Comparison of ENCODE assay signal across 29 cellular contexts in genomic region chr11:47398011-47398410, GRCh38. TPM values are rescaled to one million over a fixed set of nuclear protein-coding genes. Genes with fewer than 3 reads are reported as not detected.
DNase-seq lines count a peak whose midpoint lies in the region; ATAC-seq, FAIRE-seq and TF ChIP-seq lines count a peak whose summit lies in the region.
"Had no signal": no experiment of that assay in that cellular context is flagged by ENCODE, and none has a peak within 500 bp of the region (broad histone marks: within the 10 kb centered on the region; RNA-seq: fewer than 3 reads in every experiment).

No MANE protein-coding gene starts in this region.

- H3K4me3 ChIP-seq in CD8-positive, alpha-beta T cell (ENCODE audit: low read depth, low read length) = no peak overlapping the region
- H3K4me3 ChIP-seq in OCI-LY1 (ENCODE audit: low read depth, low read length, poor library complexity, severe bottlenecking) = no peak overlapping the region
- no peak overlapping the region for H3K4me3 ChIP-seq in HepG2 (replicated peaks in 1 of 3; ENCODE audit: insufficient read depth in 1 of 3, low read depth in 2 of 3, low read length in 3 of 3)
- no peak overlapping the region for H3K4me3 ChIP-seq in psoas muscle
- H3K4me3 ChIP-seq: esophagus squamous epithelium, tibial artery had no signal

- no peak for ATAC-seq in CD8-positive, alpha-beta T cell
- ATAC-seq in HepG2 (peak; percentile 21; the same call in 2 of the 3 replicates), psoas muscle (no peak), GM21786 (IDR thresholded peaks at IDR 0.05; ENCODE audit: unreplicated experiment) (no peak)
- ATAC-seq: activated T-cell treated with anti-CD3 and anti-CD28 coated beads, Interleukin-2, amount 50 U/mL, for 4 hours had no signal

- intact Hi-C loops in CD8-positive, alpha-beta T cell (cut with DNase I, micrococcal nuclease) = no loop called here
- intact Hi-C loops in HepG2 (cut with micrococcal nuclease; ENCODE audit: unreplicated experiment) = no loop called here
- intact Hi-C loops in psoas muscle (cut with DNase I) = no loop called here

- no peaks in the 10 kb centered on the region for H3K27me3 ChIP-seq in CD8-positive, alpha-beta T cell (ENCODE audit: insufficient read depth, low read length)
- no peaks in the 10 kb centered on the region for H3K27me3 ChIP-seq in OCI-LY1 (ENCODE audit: insufficient read depth, low read length)
- peaks cover 0 to 12% of the 10 kb centered on the region in 2 experiments; a peak in 1 of 5 replicates for H3K27me3 ChIP-seq in HepG2 (ENCODE audit: control insufficient read depth in 1 of 2, insufficient read depth in 2 of 2, low read length in 2 of 2)
- H3K27me3 ChIP-seq in psoas muscle (ENCODE audit: insufficient read depth in 3 of 3, low read length in 2 of 3) = no peaks in the 10 kb centered on the region
- H3K27me3 ChIP-seq: esophagus squamous epithelium, tibial artery had no signal

- H3K9me2 ChIP-seq in OCI-LY1 (ENCODE audit: low read depth, low read length) = no peaks in the 10 kb centered on the region

- no peak for TF ChIP-seq CTCF in CD8-positive, alpha-beta T cell (IDR thresholded peaks at IDR 0.05)
- TF ChIP-seq CTCF in OCI-LY1 (IDR thresholded peaks at IDR 0.05; ENCODE audit: low read length) (no peak), HepG2 (CRISPR knock-in tag; IDR thresholded peaks at IDR 0.05) (no peak), psoas muscle (IDR thresholded peaks at IDR 0.05) (no peak)

- 0 out of 2 replicates have a peak, but pooled peaks cover 5% of the 10 kb centered on the region for H3F3A ChIP-seq in OCI-LY1 (ENCODE audit: insufficient read depth, low read length)

- no peak overlapping the region for H3K27ac ChIP-seq in CD8-positive, alpha-beta T cell (ENCODE audit: low read depth, low read length)
- H3K27ac ChIP-seq in OCI-LY1 (ENCODE audit: low read depth, low read length, poor library complexity, severe bottlenecking) (peak overlapping the region; percentile 99), HepG2 (ENCODE audit: extremely low read length, insufficient read depth, low read length) (no peak overlapping the region), psoas muscle (no peak overlapping the region)
- H3K27ac ChIP-seq: esophagus squamous epithelium, tibial artery, WERI-Rb-1 had no signal

- no peak overlapping the region for H3K9ac ChIP-seq in OCI-LY1 (ENCODE audit: low read length)
- no peak overlapping the region for H3K9ac ChIP-seq in HepG2 (ENCODE audit: insufficient read depth, low read depth, low read length)

- no peak overlapping the region for H3K4me3 Mint-ChIP-seq in CD8-positive, alpha-beta T cell
- H3K4me3 Mint-ChIP-seq: activated naive CD4-positive, alpha-beta T cell treated with anti-CD3 and anti-CD28 coated beads, Interleukin-2, amount 10 ng/mL, durations not matched to agents 7 days and 5 days; stimulated activated naive CD8-positive, alpha-beta T cell treated with anti-CD3 and anti-CD28 coated beads, Interleukin-15, Interleukin-2, amounts not matched to agents 100 ng/mL and 50 ng/mL, for 24 hours had no signal

- H3K4me1 Mint-ChIP-seq in CD8-positive, alpha-beta T cell (ENCODE audit: low read depth) = peaks cover 49% of the 10 kb centered on the region

- no peaks in the 10 kb centered on the region for H3K79me2 ChIP-seq in OCI-LY1 (ENCODE audit: insufficient read depth, low read length)
- H3K79me2 ChIP-seq in HepG2 (ENCODE audit: insufficient read depth, low read length) = no peaks in the 10 kb centered on the region

- no peak for FAIRE-seq in HepG2 (lab: Jason Lieb, UNC)
- FAIRE-seq: D721Med, GM18507 had no signal

- no peak for TF ChIP-seq POLR2A in HepG2 (IDR thresholded peaks at IDR 0.05; ENCODE audit: insufficient read depth in 1 of 2, low read depth in 2 of 2, low read length in 2 of 2)
- TF ChIP-seq POLR2A in erythroblast (IDR thresholded peaks at IDR 0.05; ENCODE audit: low read length) = no peak

- CTCF ChIA-PET in CD8-positive, alpha-beta T cell (lab: Charles Lee) = interaction anchor here (2.6 to 15.9 kb wide), 3 partner anchors 10 to 26 kb away, joined by 10 to 175 read pairs (median 21); no protein-coding TSS in a partner anchor
- CTCF ChIA-PET in HepG2 (lab: Yijun Ruan, JAX; ENCODE audit: low intra/inter-chr PET ratio, low total read pairs) = interaction anchor here (1.4 kb wide), 1 partner anchor 24 kb away, joined by 3 read pairs; no protein-coding TSS in a partner anchor

- peak overlapping the region; percentile 66 for H3K27ac Mint-ChIP-seq in CD8-positive, alpha-beta T cell
- H3K27ac Mint-ChIP-seq: activated naive CD4-positive, alpha-beta T cell treated with anti-CD3 and anti-CD28 coated beads, Interleukin-2, amount 10 ng/mL, durations not matched to agents 7 days and 5 days; progenitor cell of endocrine pancreas; stimulated activated naive CD8-positive, alpha-beta T cell treated with anti-CD3 and anti-CD28 coated beads, Interleukin-15, Interleukin-2, amounts not matched to agents 100 ng/mL and 50 ng/mL, for 24 hours had no signal

- POLR2A ChIA-PET in CD8-positive, alpha-beta T cell (lab: Charles Lee) = no interaction called here
- POLR2A ChIA-PET in HepG2 (lab: Yijun Ruan, JAX) = no interaction called here

- no peaks in the 10 kb centered on the region for H4K20me1 ChIP-seq in OCI-LY1 (ENCODE audit: insufficient read depth, low read length)
- H4K20me1 ChIP-seq in HepG2 (ENCODE audit: insufficient read depth, low read length) = no peaks in the 10 kb centered on the region

- TF ChIP-seq EP300 in HepG2 (IDR thresholded peaks at IDR 0.05; ENCODE audit: low read depth in 2 of 2, low read length in 2 of 2) (no peak), HepG2 (CRISPR knock-in tag; IDR thresholded peaks at IDR 0.05; ENCODE audit: borderline replicate concordance) (no peak)

- H3K9me3 Mint-ChIP-seq in CD8-positive, alpha-beta T cell = no peaks in the 10 kb centered on the region
- H3K9me3 Mint-ChIP-seq: activated naive CD4-positive, alpha-beta T cell treated with anti-CD3 and anti-CD28 coated beads, Interleukin-2, amount 10 ng/mL, durations not matched to agents 7 days and 5 days; activated T-cell treated with anti-CD3 and anti-CD28 coated beads, Interleukin-2, amount 50 U/mL, for 4 hours; stimulated activated naive CD8-positive, alpha-beta T cell treated with anti-CD3 and anti-CD28 coated beads, Interleukin-15, Interleukin-2, amounts not matched to agents 100 ng/mL and 50 ng/mL, for 24 hours had no signal

- no peak for TF ChIP-seq RAD21 in HepG2 (CRISPR knock-in tag; IDR thresholded peaks at IDR 0.05)

- no peaks in the 10 kb centered on the region for H3K27me3 Mint-ChIP-seq in CD8-positive, alpha-beta T cell (ENCODE audit: low read depth)
- H3K27me3 Mint-ChIP-seq: progenitor cell of endocrine pancreas; stimulated activated naive CD8-positive, alpha-beta T cell treated with anti-CD3 and anti-CD28 coated beads, Interleukin-15, Interleukin-2, amounts not matched to agents 100 ng/mL and 50 ng/mL, for 24 hours had no signal

- DNase-seq in CD8-positive, alpha-beta T cell = no peak
- DNase-seq in HepG2 (ENCODE audit: low spot score) (no peak), psoas muscle (peak; percentile 7 to 24), erythroblast (lab: John Stamatoyannopoulos, UW) (no peak), NCI-H2107 (lab: John Stamatoyannopoulos, UW) (no peak)
- DNase-seq: activated CD4-positive, alpha-beta T cell treated with anti-CD3 and anti-CD28 coated beads, Interleukin-2, amount 50 U/mL, for 48 hours; activated naive CD4-positive, alpha-beta T cell treated with anti-CD3 and anti-CD28 coated beads, Interleukin-2, amount 10 ng/mL, durations not matched to agents 7 days and 5 days; activated T-cell treated with anti-CD3 and anti-CD28 coated beads, Interleukin-2, amount 50 U/mL, for 4 hours; aorta; central memory CD4-positive, alpha-beta T cell; esophagus squamous epithelium; KG1; kidney glomerular epithelial cell; MV-4-11; NCI-H187; NCI-H2227 treated with DMSO at 0.1 percent for 48 hours; NCI-H748 treated with DMSO at 0.1 percent for 48 hours; OCI-M1; SHP77 treated with DMSO at 0.1 percent for 48 hours; T-helper 2 cell; WERI-Rb-1 had no signal

- no peaks in the 10 kb centered on the region for H3K36me3 ChIP-seq in CD8-positive, alpha-beta T cell (ENCODE audit: insufficient read depth, low read length)
- no peaks in the 10 kb centered on the region for H3K36me3 ChIP-seq in OCI-LY1 (ENCODE audit: insufficient read depth, low read length)
- no peaks in the 10 kb centered on the region for H3K36me3 ChIP-seq in HepG2 (replicated peaks in 1 of 2; ENCODE audit: control insufficient read depth in 1 of 2, insufficient read depth in 2 of 2, low read length in 2 of 2)
- no peaks in the 10 kb centered on the region for H3K36me3 ChIP-seq in psoas muscle (ENCODE audit: insufficient read depth in 1 of 2, low read depth in 1 of 2)
- H3K36me3 ChIP-seq: esophagus squamous epithelium, tibial artery, WERI-Rb-1 had no signal

- H3K4me1 ChIP-seq in CD8-positive, alpha-beta T cell (ENCODE audit: insufficient read depth, low read length) = peaks cover 48% of the 10 kb centered on the region
- H3K4me1 ChIP-seq in OCI-LY1 (ENCODE audit: insufficient read depth, low read length, severe bottlenecking) = peaks cover 71% of the 10 kb centered on the region
- H3K4me1 ChIP-seq in HepG2 (ENCODE audit: insufficient read depth, low read length) = peaks cover 52% of the 10 kb centered on the region
- peaks cover 18% of the 10 kb centered on the region for H3K4me1 ChIP-seq in psoas muscle

- H2AFZ ChIP-seq in OCI-LY1 (ENCODE audit: low read length) (no peak overlapping the region), HepG2 (ENCODE audit: low read length) (no peak overlapping the region)

- no peaks in the 10 kb centered on the region for H3K36me3 Mint-ChIP-seq in CD8-positive, alpha-beta T cell
- H3K36me3 Mint-ChIP-seq: activated naive CD4-positive, alpha-beta T cell treated with anti-CD3 and anti-CD28 coated beads, Interleukin-2, amount 10 ng/mL, durations not matched to agents 7 days and 5 days had no signal

- no TSS peak for BruUV-seq in HepG2 (replicated peaks; lab: Mats Ljungman, UMichigan)

- H3K9me3 ChIP-seq in CD8-positive, alpha-beta T cell (ENCODE audit: low read length) = no peaks in the 10 kb centered on the region
- H3K9me3 ChIP-seq in OCI-LY1 (ENCODE audit: low read length) (no peaks in the 10 kb centered on the region), HepG2 (ENCODE audit: low read length) (no peaks in the 10 kb centered on the region), psoas muscle (no peaks in the 10 kb centered on the region)
- H3K9me3 ChIP-seq: esophagus squamous epithelium, tibial artery had no signal

- 8% methylated on average over 3 of the region's 3 CpGs for WGBS in HepG2 (ENCODE audit: low lambda C conversion rate)
- WGBS in psoas muscle, 3 donors = 76 to 87% (median 83%) methylated on average over 3 of the region's 3 CpGs

- H3K4me2 ChIP-seq in OCI-LY1 (ENCODE audit: low read length) = no peak overlapping the region
- peak overlapping the region; percentile 47 for H3K4me2 ChIP-seq in HepG2 (ENCODE audit: low read depth, low read length)

- in situ Hi-C loops in HepG2 (cut with HindIII; ENCODE audit: extremely low pct_ligation_motif_present, low pct_unique_long_range_greater_than_20kb) = no loop called here

RNA-seq across cellular contexts. Expression of gene SLC39A13, which starts 10.4 kb away (rescaled TPM):
- total RNA-seq in CD8-positive, alpha-beta T cell = 10 to 100 TPM; 34.0 to 34.6 TPM
- total RNA-seq in HepG2 (2016; rRNA removed; fragmentation: Illumina TruSeq; extraction: Trizol) (7.2 and 15.3 TPM in 2 replicates), psoas muscle (10 to 100 TPM; 14.7 to 26.9 (median 19.9) TPM)
- total RNA-seq in HepG2 (2016; cell fraction: cytosol; rRNA removed; fragmentation: Illumina TruSeq; extraction: Trizol; ENCODE audit: low read depth) = 5.8 and 6.7 TPM in 2 replicates
- 5.9 and 15.1 TPM in 2 replicates for total RNA-seq in HepG2 (2016; cell fraction: insoluble cytoplasmic fraction; rRNA removed; fragmentation: Illumina TruSeq; extraction: Trizol)
- 12.4 and 12.8 TPM in 2 replicates for total RNA-seq in HepG2 (2016; cell fraction: membrane; rRNA removed; fragmentation: Illumina TruSeq; extraction: Trizol)
- total RNA-seq in HepG2 (2016; cell fraction: nucleus; rRNA removed; fragmentation: Illumina TruSeq; extraction: Trizol) = 13.7 and 15.1 TPM in 2 replicates
- polyA plus RNA-seq in HepG2 (2011; rRNA removed) (30.5 and 40.7 TPM in 2 replicates), psoas muscle (10 to 100 TPM; 27.0 to 35.3 (median 29.1) TPM)
- 23.0 and 34.8 TPM in 2 replicates for polyA plus RNA-seq in HepG2 (2011; cell fraction: cytosol; rRNA removed)
- polyA plus RNA-seq in HepG2 (2011; cell fraction: nucleus; rRNA removed) = 143 and 176 TPM in 2 replicates
- 13.2 and 20.5 TPM in 2 replicates for polyA plus RNA-seq in HepG2 (2012)
- 9.4 and 9.7 TPM in 2 replicates for polyA plus RNA-seq in HepG2 (2016; cell fraction: cytosol; fragmentation: Illumina TruSeq; extraction: Trizol; ENCODE audit: low read depth)
- polyA plus RNA-seq in HepG2 (2016; cell fraction: insoluble cytoplasmic fraction; fragmentation: Illumina TruSeq; extraction: Trizol; ENCODE audit: low read depth) = 6.9 and 7.7 TPM in 2 replicates
- 11.6 and 15.3 TPM in 2 replicates for polyA plus RNA-seq in HepG2 (2016; cell fraction: membrane; fragmentation: Illumina TruSeq; extraction: Trizol; ENCODE audit: low read depth)
- 31.2 and 34.6 TPM in 2 replicates for polyA plus RNA-seq in HepG2 (2016; cell fraction: nucleus; fragmentation: Illumina TruSeq; extraction: Trizol; ENCODE audit: insufficient read depth, low read depth)
- polyA minus RNA-seq in HepG2 (2011; rRNA and poly(A)+ RNA removed; ENCODE audit: low replicate concordance) = 14.8 and 27.8 TPM in 2 replicates
- polyA minus RNA-seq in HepG2 (2011; cell fraction: cytosol; rRNA and poly(A)+ RNA removed) = 8.2 and 8.5 TPM in 2 replicates
- polyA minus RNA-seq in HepG2 (2011; cell fraction: nucleus; rRNA and poly(A)+ RNA removed) = 15.2 and 17.7 TPM in 2 replicates

RNA-seq across cellular contexts. Expression of gene SPI1, which starts 19.7 kb away (rescaled TPM):
- total RNA-seq in CD8-positive, alpha-beta T cell = 1 to 10 TPM in 1 of 2 experiments, under 1 TPM in 1; 0.58 to 1.1 TPM
- total RNA-seq in HepG2 (2016; rRNA removed; fragmentation: Illumina TruSeq; extraction: Trizol) (not detected in 2 replicates), psoas muscle (1 to 10 TPM; 3.6 to 8.3 (median 5.6) TPM)
- not detected in 2 replicates for total RNA-seq in HepG2 (2016; cell fraction: cytosol; rRNA removed; fragmentation: Illumina TruSeq; extraction: Trizol; ENCODE audit: low read depth)
- total RNA-seq in HepG2 (2016; cell fraction: insoluble cytoplasmic fraction; rRNA removed; fragmentation: Illumina TruSeq; extraction: Trizol) = not detected in 2 replicates
- not detected in 2 replicates for total RNA-seq in HepG2 (2016; cell fraction: membrane; rRNA removed; fragmentation: Illumina TruSeq; extraction: Trizol)
- total RNA-seq in HepG2 (2016; cell fraction: nucleus; rRNA removed; fragmentation: Illumina TruSeq; extraction: Trizol) = not detected in 2 replicates
- polyA plus RNA-seq in HepG2 (2011; rRNA removed) (not detected in 2 replicates), psoas muscle (1 to 10 TPM; 1.6 to 3.5 (median 3.1) TPM)
- not detected in 2 replicates for polyA plus RNA-seq in HepG2 (2011; cell fraction: cytosol; rRNA removed)
- polyA plus RNA-seq in HepG2 (2011; cell fraction: nucleus; rRNA removed) = not detected in 2 replicates
- polyA plus RNA-seq in HepG2 (2012) = not detected in 2 replicates
- not detected in 2 replicates for polyA plus RNA-seq in HepG2 (2016; cell fraction: cytosol; fragmentation: Illumina TruSeq; extraction: Trizol; ENCODE audit: low read depth)
- not detected in 2 replicates for polyA plus RNA-seq in HepG2 (2016; cell fraction: insoluble cytoplasmic fraction; fragmentation: Illumina TruSeq; extraction: Trizol; ENCODE audit: low read depth)
- not detected in 2 replicates for polyA plus RNA-seq in HepG2 (2016; cell fraction: membrane; fragmentation: Illumina TruSeq; extraction: Trizol; ENCODE audit: low read depth)
- polyA plus RNA-seq in HepG2 (2016; cell fraction: nucleus; fragmentation: Illumina TruSeq; extraction: Trizol; ENCODE audit: insufficient read depth, low read depth) = not detected in 2 replicates
- polyA minus RNA-seq in HepG2 (2011; rRNA and poly(A)+ RNA removed; ENCODE audit: low replicate concordance) = 0.61 and 0.70 TPM in 2 replicates
- polyA minus RNA-seq in HepG2 (2011; cell fraction: cytosol; rRNA and poly(A)+ RNA removed) = not detected in 2 replicates
- not detected in 2 replicates for polyA minus RNA-seq in HepG2 (2011; cell fraction: nucleus; rRNA and poly(A)+ RNA removed)
- total RNA-seq: lung microvascular endothelial cell, progenitor cell of endocrine pancreas had no signal

RNA-seq across cellular contexts. Expression of gene PSMC3, which starts 28.2 kb away (rescaled TPM):
- total RNA-seq in CD8-positive, alpha-beta T cell = 10 to 100 TPM; 58.1 to 63.4 TPM
- total RNA-seq in HepG2 (2016; rRNA removed; fragmentation: Illumina TruSeq; extraction: Trizol) (214 and 279 TPM in 2 replicates), psoas muscle (100 to 1,000 TPM; 141 to 255 (median 191) TPM)
- total RNA-seq in HepG2 (2016; cell fraction: cytosol; rRNA removed; fragmentation: Illumina TruSeq; extraction: Trizol; ENCODE audit: low read depth) = 50.9 and 53.3 TPM in 2 replicates
- total RNA-seq in HepG2 (2016; cell fraction: insoluble cytoplasmic fraction; rRNA removed; fragmentation: Illumina TruSeq; extraction: Trizol) = 219 and 288 TPM in 2 replicates
- total RNA-seq in HepG2 (2016; cell fraction: membrane; rRNA removed; fragmentation: Illumina TruSeq; extraction: Trizol) = 67.5 and 75.1 TPM in 2 replicates
- total RNA-seq in HepG2 (2016; cell fraction: nucleus; rRNA removed; fragmentation: Illumina TruSeq; extraction: Trizol) = 86.3 and 92.9 TPM in 2 replicates
- polyA plus RNA-seq in HepG2 (2011; rRNA removed) (66.7 and 75.8 TPM in 2 replicates), psoas muscle (100 to 1,000 TPM; 300 to 346 (median 316) TPM)
- 95.2 and 102 TPM in 2 replicates for polyA plus RNA-seq in HepG2 (2011; cell fraction: cytosol; rRNA removed)
- polyA plus RNA-seq in HepG2 (2011; cell fraction: nucleus; rRNA removed) = 41.7 and 44.9 TPM in 2 replicates
- polyA plus RNA-seq in HepG2 (2012) = 71.8 and 98.0 TPM in 2 replicates
- polyA plus RNA-seq in HepG2 (2016; cell fraction: cytosol; fragmentation: Illumina TruSeq; extraction: Trizol; ENCODE audit: low read depth) = 52.7 and 54.7 TPM in 2 replicates
- 298 and 314 TPM in 2 replicates for polyA plus RNA-seq in HepG2 (2016; cell fraction: insoluble cytoplasmic fraction; fragmentation: Illumina TruSeq; extraction: Trizol; ENCODE audit: low read depth)
- polyA plus RNA-seq in HepG2 (2016; cell fraction: membrane; fragmentation: Illumina TruSeq; extraction: Trizol; ENCODE audit: low read depth) = 58.7 and 63.6 TPM in 2 replicates
- 117 and 127 TPM in 2 replicates for polyA plus RNA-seq in HepG2 (2016; cell fraction: nucleus; fragmentation: Illumina TruSeq; extraction: Trizol; ENCODE audit: insufficient read depth, low read depth)
- polyA minus RNA-seq in HepG2 (2011; rRNA and poly(A)+ RNA removed; ENCODE audit: low replicate concordance) = 52.6 and 310 TPM in 2 replicates
- 39.1 and 44.3 TPM in 2 replicates for polyA minus RNA-seq in HepG2 (2011; cell fraction: cytosol; rRNA and poly(A)+ RNA removed)
- polyA minus RNA-seq in HepG2 (2011; cell fraction: nucleus; rRNA and poly(A)+ RNA removed) = 51.1 and 58.3 TPM in 2 replicates

RNA-seq across cellular contexts. Expression of gene MYBPC3, which starts 45.5 kb away (rescaled TPM):
- total RNA-seq in CD8-positive, alpha-beta T cell = not detected
- not detected in 2 replicates for total RNA-seq in HepG2 (2016; rRNA removed; fragmentation: Illumina TruSeq; extraction: Trizol)
- total RNA-seq in HepG2 (2016; cell fraction: cytosol; rRNA removed; fragmentation: Illumina TruSeq; extraction: Trizol; ENCODE audit: low read depth) = not detected in 2 replicates
- total RNA-seq in HepG2 (2016; cell fraction: insoluble cytoplasmic fraction; rRNA removed; fragmentation: Illumina TruSeq; extraction: Trizol) = not detected in 2 replicates
- total RNA-seq in HepG2 (2016; cell fraction: membrane; rRNA removed; fragmentation: Illumina TruSeq; extraction: Trizol) = not detected in 2 replicates
- total RNA-seq in HepG2 (2016; cell fraction: nucleus; rRNA removed; fragmentation: Illumina TruSeq; extraction: Trizol) = not detected in 2 replicates
- 0.01 TPM in 1 of 2 replicates, not detected in the other for polyA plus RNA-seq in HepG2 (2011; rRNA removed)
- not detected in 2 replicates for polyA plus RNA-seq in HepG2 (2011; cell fraction: cytosol; rRNA removed)
- polyA plus RNA-seq in HepG2 (2011; cell fraction: nucleus; rRNA removed) = not detected in 2 replicates
- polyA plus RNA-seq in HepG2 (2012) = not detected in 2 replicates
- not detected in 2 replicates for polyA plus RNA-seq in HepG2 (2016; cell fraction: cytosol; fragmentation: Illumina TruSeq; extraction: Trizol; ENCODE audit: low read depth)
- not detected in 2 replicates for polyA plus RNA-seq in HepG2 (2016; cell fraction: insoluble cytoplasmic fraction; fragmentation: Illumina TruSeq; extraction: Trizol; ENCODE audit: low read depth)
- polyA plus RNA-seq in HepG2 (2016; cell fraction: membrane; fragmentation: Illumina TruSeq; extraction: Trizol; ENCODE audit: low read depth) = not detected in 2 replicates
- polyA plus RNA-seq in HepG2 (2016; cell fraction: nucleus; fragmentation: Illumina TruSeq; extraction: Trizol; ENCODE audit: insufficient read depth, low read depth) = not detected in 2 replicates
- polyA minus RNA-seq in HepG2 (2011; rRNA and poly(A)+ RNA removed; ENCODE audit: low replicate concordance) = not detected in 2 replicates
- polyA minus RNA-seq in HepG2 (2011; cell fraction: cytosol; rRNA and poly(A)+ RNA removed) = not detected in 2 replicates
- not detected in 2 replicates for polyA minus RNA-seq in HepG2 (2011; cell fraction: nucleus; rRNA and poly(A)+ RNA removed)
- 1 to 10 TPM in 1 of 4 donors, under 1 TPM in 3; 0.44 to 1.3 (median 0.69) TPM for total RNA-seq in psoas muscle
- under 1 TPM; 0.01 to 0.13 (median 0.07) TPM for polyA plus RNA-seq in psoas muscle
- total RNA-seq: activated T-cell treated with anti-CD3 and anti-CD28 coated beads, Interleukin-2, amount 50 U/mL, for 4 hours; lung microvascular endothelial cell had no signal

RNA-seq across cellular contexts. Expression of gene RAPSN, which starts 50.9 kb away (rescaled TPM):
- under 1 TPM; 0.84 to 0.94 TPM for total RNA-seq in CD8-positive, alpha-beta T cell
- total RNA-seq in HepG2 (2016; rRNA removed; fragmentation: Illumina TruSeq; extraction: Trizol) (0.60 and 1.2 TPM in 2 replicates), psoas muscle (10 to 100 TPM; 47.5 to 90.6 (median 59.5) TPM)
- total RNA-seq in HepG2 (2016; cell fraction: cytosol; rRNA removed; fragmentation: Illumina TruSeq; extraction: Trizol; ENCODE audit: low read depth) = 0.91 and 1.4 TPM in 2 replicates
- 1.0 and 1.7 TPM in 2 replicates for total RNA-seq in HepG2 (2016; cell fraction: insoluble cytoplasmic fraction; rRNA removed; fragmentation: Illumina TruSeq; extraction: Trizol)
- total RNA-seq in HepG2 (2016; cell fraction: membrane; rRNA removed; fragmentation: Illumina TruSeq; extraction: Trizol) = 1.2 and 1.4 TPM in 2 replicates
- 0.72 and 1.2 TPM in 2 replicates for total RNA-seq in HepG2 (2016; cell fraction: nucleus; rRNA removed; fragmentation: Illumina TruSeq; extraction: Trizol)
- polyA plus RNA-seq in HepG2 (2011; rRNA removed) (0.15 and 0.40 TPM in 2 replicates), psoas muscle (10 to 100 TPM; 37.6 to 79.3 (median 50.0) TPM)
- 0.13 and 0.14 TPM in 2 replicates for polyA plus RNA-seq in HepG2 (2011; cell fraction: cytosol; rRNA removed)
- 0.77 and 1.1 TPM in 2 replicates for polyA plus RNA-seq in HepG2 (2011; cell fraction: nucleus; rRNA removed)
- polyA plus RNA-seq in HepG2 (2012) = 0.79 and 0.80 TPM in 2 replicates
- 0.51 and 1.2 TPM in 2 replicates for polyA plus RNA-seq in HepG2 (2016; cell fraction: cytosol; fragmentation: Illumina TruSeq; extraction: Trizol; ENCODE audit: low read depth)
- polyA plus RNA-seq in HepG2 (2016; cell fraction: insoluble cytoplasmic fraction; fragmentation: Illumina TruSeq; extraction: Trizol; ENCODE audit: low read depth) = 0.83 and 0.93 TPM in 2 replicates
- 0.44 TPM in 1 of 2 replicates, not detected in the other for polyA plus RNA-seq in HepG2 (2016; cell fraction: membrane; fragmentation: Illumina TruSeq; extraction: Trizol; ENCODE audit: low read depth)
- 2.3 and 3.6 TPM in 2 replicates for polyA plus RNA-seq in HepG2 (2016; cell fraction: nucleus; fragmentation: Illumina TruSeq; extraction: Trizol; ENCODE audit: insufficient read depth, low read depth)
- polyA minus RNA-seq in HepG2 (2011; rRNA and poly(A)+ RNA removed; ENCODE audit: low replicate concordance) = 0.16 and 0.64 TPM in 2 replicates
- polyA minus RNA-seq in HepG2 (2011; cell fraction: cytosol; rRNA and poly(A)+ RNA removed) = not detected in 2 replicates
- 0.75 and 1.2 TPM in 2 replicates for polyA minus RNA-seq in HepG2 (2011; cell fraction: nucleus; rRNA and poly(A)+ RNA removed)

Comparison
In these comparisons a context has a peak if more than half of its experiments do, and no peak if none do; other contexts are left out.
1. DNase-seq: peak in psoas muscle (2 of 2); none in CD8-positive, alpha-beta T cell (0 of 7), HepG2 (single experiment), erythroblast (0 of 2) and NCI-H2107 (single experiment).